In the genomic region with DNA sequence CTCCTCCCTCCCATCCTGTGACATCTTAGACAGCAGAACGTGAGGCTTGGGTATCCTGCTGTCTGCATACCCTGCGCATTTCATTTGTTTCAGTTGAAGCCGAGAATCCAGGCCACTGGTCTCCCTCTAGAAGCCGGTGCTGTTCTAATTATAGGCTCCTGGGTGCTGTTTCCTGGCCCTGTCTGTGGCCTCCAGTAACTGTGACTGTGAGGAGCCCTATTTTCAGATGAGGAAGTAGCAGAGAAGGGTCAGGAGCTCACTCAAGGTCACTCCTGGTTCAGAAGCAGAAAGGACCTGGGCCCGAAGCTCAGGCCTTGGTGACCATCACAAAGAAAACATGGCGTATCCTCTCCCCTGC, we compare ENCODE assay signal across 12 cellular contexts. TPM values are rescaled to one million over a fixed set of nuclear protein-coding genes. Genes with fewer than 3 reads are reported as not detected.
DNase-seq lines count a peak whose midpoint lies in the region; ATAC-seq lines count a peak whose summit lies in the region.
"Had no signal": no experiment of that assay in that cellular context is flagged by ENCODE, and none has a peak within 500 bp of the region (broad histone marks: within the 10 kb centered on the region; RNA-seq: fewer than 3 reads in every experiment).

No MANE protein-coding gene starts in this region.

- no peaks in the 10 kb centered on the region for H3K27me3 Mint-ChIP-seq in naive thymus-derived CD8-positive, alpha-beta T cell

- in situ Hi-C loops in KBM-7 (cut with MboI; ENCODE audit: low pct_unique_long_range_greater_than_20kb, low sequenced_read_pairs) = no loop called here

- H3K36me3 Mint-ChIP-seq in naive thymus-derived CD8-positive, alpha-beta T cell = peaks cover 15 to 55% (median 35%) of the 10 kb centered on the region in 3 donors

- POLR2A ChIA-PET in naive thymus-derived CD8-positive, alpha-beta T cell (lab: Charles Lee) = no interaction called here

- peaks cover 0 to 4% (median 0%) of the 10 kb centered on the region in 9 donors for H3K9me3 Mint-ChIP-seq in naive thymus-derived CD8-positive, alpha-beta T cell

- DNase-seq in KBM-7 (peak; percentile 21), SKM-1 treated with dmso at 0.1 percent for 144 hours (lab: John Stamatoyannopoulos, UW; ENCODE audit: unreplicated experiment) (peak; percentile 96), Right ventricle myocardium inferior (ENCODE audit: missing footprints) (peak; percentile 25), pons (ENCODE audit: low spot score) (peak; percentile 49), NCI-H2171 treated with DMSO at 0.1 percent for 48 hours (lab: John Stamatoyannopoulos, UW) (no peak), epidermal melanocyte (ENCODE audit: insufficient read length, low spot score) (no peak), NCI-H226 (no peak)
- DNase-seq in naive thymus-derived CD8-positive, alpha-beta T cell = no peak
- DNase-seq: BE2C, mammary epithelial cell, NCI-H2081, NCI-H82 had no signal

- H3K4me1 Mint-ChIP-seq in naive thymus-derived CD8-positive, alpha-beta T cell = peaks cover 16 to 24% (median 21%) of the 10 kb centered on the region in 4 donors

- ATAC-seq in Right ventricle myocardium inferior = peak; percentile 41
- no peak for ATAC-seq in naive thymus-derived CD8-positive, alpha-beta T cell

- peak overlapping the region in 3 of 10 donors; percentile 37 to 75 (median 52) for H3K27ac Mint-ChIP-seq in naive thymus-derived CD8-positive, alpha-beta T cell

- intact Hi-C loops in Right ventricle myocardium inferior (cut with DNase I) = no loop called here

- H3K4me3 Mint-ChIP-seq in naive thymus-derived CD8-positive, alpha-beta T cell = no peak overlapping the region

RNA-seq across cellular contexts. Expression of gene COQ8A, which starts 24.0 kb away (rescaled TPM):
- 412 TPM for total RNA-seq in Right ventricle myocardium inferior
- 10 to 100 TPM; 77.9 to 78.6 TPM for total RNA-seq in naive thymus-derived CD8-positive, alpha-beta T cell
- 10 to 100 TPM; 37.7 to 74.2 (median 63.8) TPM for polyA plus RNA-seq in naive thymus-derived CD8-positive, alpha-beta T cell

Comparison
In these comparisons a context has a peak if more than half of its experiments do, and no peak if none do; other contexts are left out.
1. DNase-seq: peak in KBM-7 (single experiment), SKM-1 treated with dmso at 0.1 percent for 144 hours (single experiment), Right ventricle myocardium inferior (single experiment) and pons (single experiment); none in naive thymus-derived CD8-positive, alpha-beta T cell (0 of 10), NCI-H2171 treated with DMSO at 0.1 percent for 48 hours (single experiment), epidermal melanocyte (single experiment) and NCI-H226 (single experiment).